Comparison of ENCODE assay signal across 1 cellular context in the genomic region with DNA sequence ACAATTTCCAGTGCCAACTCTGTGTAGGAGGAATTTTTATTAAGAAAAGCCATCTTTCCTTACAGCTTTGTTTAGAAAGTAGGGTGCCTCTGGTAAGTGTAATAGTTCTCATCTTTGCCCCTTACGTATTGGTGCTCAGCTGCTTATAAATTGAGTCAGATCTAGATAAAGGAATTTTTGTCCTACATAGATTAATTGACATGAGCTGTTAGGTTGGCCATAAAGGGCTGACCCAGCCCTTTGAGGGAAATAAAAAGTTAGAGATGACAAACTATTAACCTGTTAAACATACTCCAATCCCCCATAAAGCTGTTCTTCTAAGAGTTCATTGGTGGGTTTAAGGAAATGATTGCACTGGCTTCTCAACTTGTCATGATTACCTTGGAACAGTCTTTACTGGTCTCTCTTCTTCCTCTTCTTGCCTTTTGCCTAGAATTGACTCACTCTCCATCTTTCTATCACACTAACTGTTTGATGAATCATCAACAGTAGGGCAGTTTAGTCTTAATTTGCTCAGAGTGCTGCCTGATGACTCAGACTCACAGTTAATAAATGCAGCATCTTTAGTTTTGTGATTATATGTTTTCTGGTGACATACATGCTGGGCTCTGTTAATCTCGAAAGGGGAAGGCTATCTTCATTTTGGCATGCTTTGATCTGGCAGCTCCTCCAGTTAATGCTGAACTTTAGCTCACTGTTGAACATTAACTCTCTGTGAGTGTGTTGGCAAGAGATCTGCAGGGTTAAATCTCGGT.
TF ChIP-seq lines count a peak whose summit lies in the region.

No MANE protein-coding gene starts in this region.

TF ChIP-seq in GM23338, 12 proteins besides CTCF, POLR2A, EP300 and RAD21 (continued from another document):
- TF ChIP-seq, protein P1, sequence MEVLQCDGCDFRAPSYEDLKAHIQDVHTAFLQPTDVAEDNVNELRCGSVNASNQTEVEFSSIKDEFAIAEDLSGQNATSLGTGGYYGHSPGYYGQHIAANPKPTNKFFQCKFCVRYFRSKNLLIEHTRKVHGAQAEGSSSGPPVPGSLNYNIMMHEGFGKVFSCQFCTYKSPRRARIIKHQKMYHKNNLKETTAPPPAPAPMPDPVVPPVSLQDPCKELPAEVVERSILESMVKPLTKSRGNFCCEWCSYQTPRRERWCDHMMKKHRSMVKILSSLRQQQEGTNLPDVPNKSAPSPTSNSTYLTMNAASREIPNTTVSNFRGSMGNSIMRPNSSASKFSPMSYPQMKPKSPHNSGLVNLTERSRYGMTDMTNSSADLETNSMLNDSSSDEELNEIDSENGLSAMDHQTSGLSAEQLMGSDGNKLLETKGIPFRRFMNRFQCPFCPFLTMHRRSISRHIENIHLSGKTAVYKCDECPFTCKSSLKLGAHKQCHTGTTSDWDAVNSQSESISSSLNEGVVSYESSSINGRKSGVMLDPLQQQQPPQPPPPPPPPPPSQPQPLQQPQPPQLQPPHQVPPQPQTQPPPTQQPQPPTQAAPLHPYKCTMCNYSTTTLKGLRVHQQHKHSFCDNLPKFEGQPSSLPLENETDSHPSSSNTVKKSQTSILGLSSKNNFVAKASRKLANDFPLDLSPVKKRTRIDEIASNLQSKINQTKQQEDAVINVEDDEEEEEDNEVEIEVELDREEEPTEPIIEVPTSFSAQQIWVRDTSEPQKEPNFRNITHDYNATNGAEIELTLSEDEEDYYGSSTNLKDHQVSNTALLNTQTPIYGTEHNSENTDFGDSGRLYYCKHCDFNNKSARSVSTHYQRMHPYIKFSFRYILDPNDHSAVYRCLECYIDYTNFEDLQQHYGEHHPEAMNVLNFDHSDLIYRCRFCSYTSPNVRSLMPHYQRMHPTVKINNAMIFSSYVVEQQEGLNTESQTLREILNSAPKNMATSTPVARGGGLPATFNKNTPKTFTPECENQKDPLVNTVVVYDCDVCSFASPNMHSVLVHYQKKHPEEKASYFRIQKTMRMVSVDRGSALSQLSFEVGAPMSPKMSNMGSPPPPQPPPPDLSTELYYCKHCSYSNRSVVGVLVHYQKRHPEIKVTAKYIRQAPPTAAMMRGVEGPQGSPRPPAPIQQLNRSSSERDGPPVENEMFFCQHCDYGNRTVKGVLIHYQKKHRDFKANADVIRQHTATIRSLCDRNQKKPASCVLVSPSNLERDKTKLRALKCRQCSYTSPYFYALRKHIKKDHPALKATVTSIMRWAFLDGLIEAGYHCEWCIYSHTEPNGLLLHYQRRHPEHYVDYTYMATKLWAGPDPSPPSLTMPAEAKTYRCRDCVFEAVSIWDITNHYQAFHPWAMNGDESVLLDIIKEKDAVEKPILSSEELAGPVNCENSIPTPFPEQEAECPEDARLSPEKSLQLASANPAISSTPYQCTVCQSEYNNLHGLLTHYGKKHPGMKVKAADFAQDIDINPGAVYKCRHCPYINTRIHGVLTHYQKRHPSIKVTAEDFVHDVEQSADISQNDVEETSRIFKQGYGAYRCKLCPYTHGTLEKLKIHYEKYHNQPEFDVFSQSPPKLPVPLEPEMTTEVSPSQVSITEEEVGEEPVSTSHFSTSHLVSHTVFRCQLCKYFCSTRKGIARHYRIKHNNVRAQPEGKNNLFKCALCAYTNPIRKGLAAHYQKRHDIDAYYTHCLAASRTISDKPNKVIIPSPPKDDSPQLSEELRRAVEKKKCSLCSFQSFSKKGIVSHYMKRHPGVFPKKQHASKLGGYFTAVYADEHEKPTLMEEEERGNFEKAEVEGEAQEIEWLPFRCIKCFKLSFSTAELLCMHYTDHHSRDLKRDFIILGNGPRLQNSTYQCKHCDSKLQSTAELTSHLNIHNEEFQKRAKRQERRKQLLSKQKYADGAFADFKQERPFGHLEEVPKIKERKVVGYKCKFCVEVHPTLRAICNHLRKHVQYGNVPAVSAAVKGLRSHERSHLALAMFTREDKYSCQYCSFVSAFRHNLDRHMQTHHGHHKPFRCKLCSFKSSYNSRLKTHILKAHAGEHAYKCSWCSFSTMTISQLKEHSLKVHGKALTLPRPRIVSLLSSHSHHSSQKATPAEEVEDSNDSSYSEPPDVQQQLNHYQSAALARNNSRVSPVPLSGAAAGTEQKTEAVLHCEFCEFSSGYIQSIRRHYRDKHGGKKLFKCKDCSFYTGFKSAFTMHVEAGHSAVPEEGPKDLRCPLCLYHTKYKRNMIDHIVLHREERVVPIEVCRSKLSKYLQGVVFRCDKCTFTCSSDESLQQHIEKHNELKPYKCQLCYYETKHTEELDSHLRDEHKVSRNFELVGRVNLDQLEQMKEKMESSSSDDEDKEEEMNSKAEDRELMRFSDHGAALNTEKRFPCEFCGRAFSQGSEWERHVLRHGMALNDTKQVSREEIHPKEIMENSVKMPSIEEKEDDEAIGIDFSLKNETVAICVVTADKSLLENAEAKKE (CRISPR knock-in tag; IDR thresholded peaks at IDR 0.05) = no peak
TF ChIP-seq in GM23338: peak in this region for 0.
